In genomic region chr4:81506731-81507130, GRCh38 we compare ENCODE assay signal across 10 cellular contexts. TPM values are rescaled to one million over a fixed set of nuclear protein-coding genes. Genes with fewer than 3 reads are reported as not detected.
A peak's percentile ranks its signal among the peaks of the same experiment; 100 is the strongest.
DNase-seq lines count a peak whose midpoint lies in the region; ATAC-seq and TF ChIP-seq lines count a peak whose summit lies in the region.
"Had no signal": no experiment of that assay in that cellular context is flagged by ENCODE, and none has a peak within 500 bp of the region (broad histone marks: within the 10 kb centered on the region; RNA-seq: fewer than 3 reads in every experiment).

No MANE protein-coding gene starts in this region.

- H3K27me3 Mint-ChIP-seq in CD4-positive, alpha-beta T cell: no peaks in the 10 kb centered on the region
- peaks cover 3% of the 10 kb centered on the region for H3K27me3 Mint-ChIP-seq in endothelial cell (ENCODE audit: unreplicated experiment)

- no peak overlapping the region for H3K4me2 ChIP-seq in OCI-LY1 (ENCODE audit: low read length)
- no peak overlapping the region for H3K4me2 ChIP-seq in hepatocyte

- intact Hi-C loops in CD4-positive, alpha-beta T cell (cut with DNase I, micrococcal nuclease): no loop called here
- intact Hi-C loops in left cardiac atrium (cut with DNase I): no loop called here

- H3K36me3 ChIP-seq in OCI-LY1 (ENCODE audit: insufficient read depth, low read length) (no peaks in the 10 kb centered on the region), hepatocyte (replicated peaks; ENCODE audit: insufficient read depth, low read depth) (no peaks in the 10 kb centered on the region)

- H3K9me3 ChIP-seq in CD4-positive, alpha-beta T cell (ENCODE audit: control insufficient read depth, low read length): no peaks in the 10 kb centered on the region
- H3K9me3 ChIP-seq in OCI-LY1 (ENCODE audit: low read length) (no peaks in the 10 kb centered on the region), hepatocyte (ENCODE audit: low read depth) (no peaks in the 10 kb centered on the region)

- H3K4me1 ChIP-seq in OCI-LY1 (ENCODE audit: insufficient read depth, low read length, severe bottlenecking) (peaks cover 86% of the 10 kb centered on the region), hepatocyte (ENCODE audit: insufficient read depth) (no peaks in the 10 kb centered on the region)

- H4K20me1 ChIP-seq in OCI-LY1 (ENCODE audit: insufficient read depth, low read length) (no peaks in the 10 kb centered on the region), hepatocyte (ENCODE audit: insufficient read depth, poor library complexity, severe bottlenecking) (no peaks in the 10 kb centered on the region)

- H3K4me3 ChIP-seq in OCI-LY1 (ENCODE audit: low read depth, low read length, poor library complexity, severe bottlenecking) (no peak overlapping the region), hepatocyte (no peak overlapping the region)

- CTCF ChIA-PET in CD4-positive, alpha-beta T cell (lab: Charles Lee): interaction anchor here (1.1 kb wide), 1 partner anchor 39 kb away, joined by 4 read pairs; no protein-coding TSS in a partner anchor

- H3K4me1 Mint-ChIP-seq in CD4-positive, alpha-beta T cell (ENCODE audit: low read depth): peaks cover 26% of the 10 kb centered on the region
- H3K4me1 Mint-ChIP-seq in endothelial cell (ENCODE audit: unreplicated experiment): peaks cover 32% of the 10 kb centered on the region

- H3K4me3 Mint-ChIP-seq in CD4-positive, alpha-beta T cell: no peak overlapping the region
- H3K4me3 Mint-ChIP-seq in endothelial cell (ENCODE audit: unreplicated experiment): no peak overlapping the region

- POLR2A ChIA-PET in CD4-positive, alpha-beta T cell (lab: Charles Lee): interaction anchor here (0.7 to 2.8 kb wide), 3 partner anchors 8 to 35 kb away, joined by 3 to 31 read pairs (median 6); partner anchors contain the start of gene RASGEF1B

- no peak overlapping the region for H3K27ac ChIP-seq in CD4-positive, alpha-beta T cell (ENCODE audit: low read depth, low read length)
- H3K27ac ChIP-seq in OCI-LY1 (ENCODE audit: low read depth, low read length, poor library complexity, severe bottlenecking) (peak overlapping the region; percentile 68), hepatocyte (no peak overlapping the region)

- H3K79me2 ChIP-seq in OCI-LY1 (ENCODE audit: insufficient read depth, low read length) (no peaks in the 10 kb centered on the region), hepatocyte (no peaks in the 10 kb centered on the region)

- no peaks in the 10 kb centered on the region for H3F3A ChIP-seq in OCI-LY1 (ENCODE audit: insufficient read depth, low read length)

- no peak for ATAC-seq in CD4-positive, alpha-beta T cell (ENCODE audit: poor library complexity)
- ATAC-seq in GM19035 (IDR thresholded peaks at IDR 0.05; ENCODE audit: unreplicated experiment) (peak; percentile 68), HG02840 (IDR thresholded peaks at IDR 0.05; ENCODE audit: low FRiP score, unreplicated experiment) (peak; percentile 83), left cardiac atrium (no peak)

- TF ChIP-seq CTCF in CD4-positive, alpha-beta T cell (IDR thresholded peaks at IDR 0.05): no peak
- TF ChIP-seq CTCF in OCI-LY1 (IDR thresholded peaks at IDR 0.05; ENCODE audit: low read length): no peak
- no peak for TF ChIP-seq CTCF in endothelial cell (IDR thresholded peaks at IDR 0.05; ENCODE audit: unreplicated experiment)
- no peak for TF ChIP-seq CTCF in hepatocyte (IDR thresholded peaks at IDR 0.05; ENCODE audit: poor library complexity)

- H2AFZ ChIP-seq in OCI-LY1 (ENCODE audit: low read length): no peak overlapping the region
- no peak overlapping the region for H2AFZ ChIP-seq in hepatocyte

- H3K36me3 Mint-ChIP-seq in CD4-positive, alpha-beta T cell (ENCODE audit: low read depth): no peaks in the 10 kb centered on the region
- H3K36me3 Mint-ChIP-seq in endothelial cell (ENCODE audit: low read depth, unreplicated experiment): no peaks in the 10 kb centered on the region

- H3K27me3 ChIP-seq in CD4-positive, alpha-beta T cell (ENCODE audit: control insufficient read depth, insufficient read depth, low read length): no peaks in the 10 kb centered on the region
- H3K27me3 ChIP-seq in OCI-LY1 (ENCODE audit: insufficient read depth, low read length) (no peaks in the 10 kb centered on the region), hepatocyte (no peaks in the 10 kb centered on the region)

- no peaks in the 10 kb centered on the region for H3K9me2 ChIP-seq in OCI-LY1 (ENCODE audit: low read depth, low read length)
- no peaks in the 10 kb centered on the region for H3K9me2 ChIP-seq in hepatocyte (replicated peaks; ENCODE audit: insufficient read depth)

- DNase-seq in CD4-positive, alpha-beta T cell: no peak
- DNase-seq in NCI-H1092 (lab: John Stamatoyannopoulos, UW) (no peak), endothelial cell (ENCODE audit: low spot score) (no peak), hepatocyte (ENCODE audit: low spot score) (no peak), left cardiac atrium (no peak)
- DNase-seq: NCI-H1048, OCI-M1 had no signal

- peak overlapping the region; percentile 89 for H3K27ac Mint-ChIP-seq in CD4-positive, alpha-beta T cell
- H3K27ac Mint-ChIP-seq in endothelial cell (ENCODE audit: unreplicated experiment): no peak overlapping the region

- 93% methylated on average over 2 of the region's 2 CpGs for WGBS in hepatocyte (ENCODE audit: low lambda C conversion rate, missing lambda C conversion rate)

- H3K9me3 Mint-ChIP-seq in CD4-positive, alpha-beta T cell: no peaks in the 10 kb centered on the region
- H3K9me3 Mint-ChIP-seq in endothelial cell (ENCODE audit: unreplicated experiment): no peaks in the 10 kb centered on the region

- no peak overlapping the region for H3K9ac ChIP-seq in OCI-LY1 (ENCODE audit: low read length)

RNA-seq across cellular contexts. Expression of gene RASGEF1B, which starts 35.0 kb away (rescaled TPM):
- total RNA-seq in CD4-positive, alpha-beta T cell: 10 to 100 TPM; 69.4 to 73.1 TPM
- total RNA-seq in endothelial cell (ENCODE audit: unreplicated experiment): 10.7 TPM
- 28.6 and 53.4 TPM in 2 replicates for total RNA-seq in hepatocyte
- 26.6 and 29.1 TPM in 2 replicates for polyA plus RNA-seq in hepatocyte
- total RNA-seq in left cardiac atrium: 1 to 10 TPM; 6.8 to 7.8 TPM

Comparison
In these comparisons a context has a peak if more than half of its experiments do, and no peak if none do; other contexts are left out.
1. ATAC-seq: peak in GM19035 (single experiment) and HG02840 (single experiment); none in CD4-positive, alpha-beta T cell (single experiment) and left cardiac atrium (0 of 2).